Comparison of ENCODE assay signal across 8 cellular contexts in genomic region chr10:92689663-92690210, GRCh38. TPM values are rescaled to one million over a fixed set of nuclear protein-coding genes. Genes with fewer than 3 reads are reported as not detected.
DNase-seq lines count a peak whose midpoint lies in the region; ATAC-seq and TF ChIP-seq lines count a peak whose summit lies in the region.

Gene HHEX (plus strand): TSS chr10:92689955. CDS start chr10:92689987, 32 bp downstream.

- in situ Hi-C loops in GM13976 (cut with MboI; ENCODE audit: low sequenced_read_pairs, unreplicated experiment), result no loop called here
- in situ Hi-C loops in gastrocnemius medialis (cut with MboI; ENCODE audit: low sequenced_read_pairs in 4 of 4), result no loop called here

- H3K27me3 Mint-ChIP-seq in brain, result peaks cover 91% of the 10 kb centered on the region

- no peaks in the 10 kb centered on the region for H3K9me3 ChIP-seq in RWPE2 (ENCODE audit: severe bottlenecking)
- no peaks in the 10 kb centered on the region for H3K9me3 ChIP-seq in iPS-15b (ENCODE audit: control insufficient read depth, insufficient read depth, low read length)
- no peaks in the 10 kb centered on the region for H3K9me3 ChIP-seq in gastrocnemius medialis

- intact Hi-C loops in gastrocnemius medialis (cut with DNase I; ENCODE audit: low total_unique reads), result loop anchor here (10.0 kb wide), 1 partner anchor 135 kb away; no protein-coding TSS in a partner anchor

- peak; percentile 33 to 69 for TF ChIP-seq POLR2A in gastrocnemius medialis (IDR thresholded peaks at IDR 0.05)

- H3K27ac ChIP-seq in RWPE2 (ENCODE audit: poor library complexity, severe bottlenecking) (no peak within 1 kb of the TSS), gastrocnemius medialis (peak within 1 kb of the TSS; percentile 64 to 78 (median 74))

- H3K27me3 ChIP-seq in RWPE2 (ENCODE audit: insufficient read depth, poor library complexity, severe bottlenecking) (no peaks in the 10 kb centered on the region), iPS-15b (ENCODE audit: control insufficient read depth, insufficient read depth, low read length) (peaks cover 68% of the 10 kb centered on the region), gastrocnemius medialis (peaks cover 36 to 53% (median 43%) of the 10 kb centered on the region in 3 donors)

- no peak within 1 kb of the TSS for H3K9ac ChIP-seq in iPS-15b (ENCODE audit: low read depth, low read length)

- DNase-seq in AG08395 (ENCODE audit: low spot score) (peak; percentile 36), GM13976 (ENCODE audit: low spot score) (peak; percentile 89), RWPE2 (ENCODE audit: low spot score) (no peak), gastrocnemius medialis (peak in 1 of 2 donors; percentile 16), RKO (ENCODE audit: low spot score) (no peak)

- no peak within 1 kb of the TSS for H3K27ac Mint-ChIP-seq in brain

- peaks cover 21% of the 10 kb centered on the region for H3K4me1 Mint-ChIP-seq in brain

- TF ChIP-seq CTCF in GM13976 (IDR thresholded peaks at IDR 0.05; ENCODE audit: borderline replicate concordance, control extremely low read depth, extremely low read depth, insufficient read depth, missing control alignments) (no peak), RWPE2 (IDR thresholded peaks at IDR 0.05; ENCODE audit: poor library complexity, severe bottlenecking) (no peak), brain (conservative IDR thresholded peaks at IDR 0.05) (no peak), gastrocnemius medialis (IDR thresholded peaks at IDR 0.05 in 4 of 5, conservative IDR thresholded peaks at IDR 0.05 in 1 of 5) (no peak)

- H3K4me3 ChIP-seq in RWPE2 (ENCODE audit: severe bottlenecking) (peak within 1 kb of the TSS; percentile 91), iPS-15b (ENCODE audit: low read depth, low read length) (peak within 1 kb of the TSS; percentile 60), gastrocnemius medialis (peak within 1 kb of the TSS; percentile 56 to 73 (median 62))

- peaks cover 29 to 41% (median 33%) of the 10 kb centered on the region in 5 experiments for H3K9me3 Mint-ChIP-seq in brain

- H3K4me3 Mint-ChIP-seq in brain, result peak within 1 kb of the TSS; percentile 77 to 85 (median 79)

- no peaks in the 10 kb centered on the region for H3K4me1 ChIP-seq in RWPE2 (ENCODE audit: insufficient read depth, poor library complexity, severe bottlenecking)
- H3K4me1 ChIP-seq in iPS-15b (ENCODE audit: control insufficient read depth, insufficient read depth, low read length), result peaks cover 10% of the 10 kb centered on the region
- peaks cover 0 to 6% of the 10 kb centered on the region in 2 donors for H3K4me1 ChIP-seq in gastrocnemius medialis

- peaks cover 12% of the 10 kb centered on the region; the same call in 1 of the 2 replicates for H3K36me3 ChIP-seq in RWPE2 (ENCODE audit: low read depth)
- no peaks in the 10 kb centered on the region for H3K36me3 ChIP-seq in iPS-15b (ENCODE audit: control insufficient read depth, insufficient read depth, low read length)
- H3K36me3 ChIP-seq in gastrocnemius medialis, result no peaks in the 10 kb centered on the region

- ATAC-seq in HG03354 (IDR thresholded peaks at IDR 0.05; ENCODE audit: poor library complexity, severe bottlenecking, unreplicated experiment) (peak; percentile 57), RWPE2 (ENCODE audit: low read depth) (peak; percentile 87), gastrocnemius medialis (peak; percentile 37 to 39)

- peaks cover 7% of the 10 kb centered on the region for H3K36me3 Mint-ChIP-seq in brain

RNA-seq across cellular contexts. Expression of gene HHEX, which starts in this region (rescaled TPM):
- polyA plus RNA-seq in brain (ENCODE audit: insufficient read depth, low read depth, low replicate concordance), result 5.1 TPM
- 1 to 10 TPM in 1 of 4 donors, under 1 TPM in 2, not detected in 1; 0.82 to 1.8 (median 0.84) TPM for total RNA-seq in gastrocnemius medialis

Comparison
In these comparisons a context has a peak if more than half of its experiments do, and no peak if none do; other contexts are left out.
1. DNase-seq: peak in AG08395 (single experiment) and GM13976 (single experiment); none in RWPE2 (single experiment) and RKO (single experiment).
2. Peak in every context shown above with its lines, with median percentiles within 50 percentile points of each other: ATAC-seq and H3K4me3 ChIP-seq.